ENCODE assay signal across 8 cellular contexts in the genomic region with DNA sequence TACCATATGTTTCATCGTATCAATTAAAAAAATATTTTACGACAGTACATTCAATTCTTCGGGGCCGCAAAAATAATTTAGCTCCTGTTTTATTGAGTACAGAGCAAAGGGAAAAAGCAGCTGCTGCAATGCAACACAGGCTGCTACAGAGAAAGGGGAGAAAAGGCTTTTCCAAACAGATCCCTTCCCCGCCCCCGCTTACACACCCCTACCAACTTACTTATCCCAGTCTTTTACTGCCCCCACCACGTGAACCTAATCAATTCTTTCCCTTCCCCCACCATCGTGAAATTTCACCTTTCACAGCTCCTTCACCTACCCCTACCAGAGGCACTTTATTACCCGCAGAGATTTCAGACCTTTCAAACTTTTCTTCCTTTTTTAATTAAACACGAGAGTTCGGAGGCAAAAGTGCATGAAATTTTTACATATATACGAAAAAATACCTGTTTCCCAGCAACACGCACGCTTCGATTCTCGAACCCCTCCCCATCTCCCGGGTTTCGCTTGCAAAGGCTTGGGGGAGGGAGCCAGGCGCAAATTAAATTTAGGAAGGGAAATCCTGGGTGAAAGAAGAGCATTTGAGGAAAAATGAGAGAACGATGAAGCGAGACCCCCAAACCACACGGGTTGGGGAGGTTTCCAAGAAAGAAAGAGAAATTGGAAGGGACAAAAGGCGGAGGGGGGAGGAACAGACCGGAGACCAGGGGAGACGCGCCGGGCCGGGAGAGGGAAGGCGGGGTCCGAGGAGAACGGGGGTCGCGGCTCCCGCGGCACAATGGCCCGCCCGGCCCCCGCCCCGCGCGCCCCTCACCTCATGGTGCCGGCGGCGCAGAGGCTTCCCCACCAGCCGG. TPM values are rescaled to one million over a fixed set of nuclear protein-coding genes. Genes with fewer than 3 reads are reported as not detected.
DNase-seq lines count a peak whose midpoint lies in the region; ATAC-seq and TF ChIP-seq lines count a peak whose summit lies in the region.

No MANE protein-coding gene starts in this region.

- no peaks in the 10 kb centered on the region; the same call in 1 of the 2 replicates for H3K27me3 Mint-ChIP-seq in H9 (ENCODE audit: low read depth)

- peak overlapping the region; percentile 80; the same call in 1 of the 2 replicates for H3K14ac ChIP-seq in H9 (ENCODE audit: insufficient read depth, low read length)

- H3K79me2 ChIP-seq in H9 (ENCODE audit: insufficient read depth, low read length) (peaks cover 46% of the 10 kb centered on the region; the same call in 1 of the 2 replicates), PC-3 (ENCODE audit: low read length) (peaks cover 69% of the 10 kb centered on the region)

- no peaks in the 10 kb centered on the region for H4K20me1 ChIP-seq in H9 (ENCODE audit: control insufficient read depth, insufficient read depth, insufficient read length)
- H4K20me1 ChIP-seq in PC-3 (ENCODE audit: low read length), result peaks cover 29% of the 10 kb centered on the region

- peak overlapping the region; percentile 78 for H3K18ac ChIP-seq in H9 (ENCODE audit: insufficient read length, low read depth, low read length)

- TF ChIP-seq CTCF in AG10803 (conservative IDR thresholded peaks at IDR 0.05; ENCODE audit: low read length) (no peak), H9 (conservative IDR thresholded peaks at IDR 0.05) (no peak), PC-3 (conservative IDR thresholded peaks at IDR 0.05; ENCODE audit: low read depth, low read length) (no peak)

- H2BK20ac ChIP-seq in H9 (ENCODE audit: low read depth, low read length, poor library complexity, severe bottlenecking), result no peak overlapping the region

- H3K27me3 ChIP-seq in H9 (ENCODE audit: insufficient read depth, low read length), result no peaks in the 10 kb centered on the region
- H3K27me3 ChIP-seq in PC-3 (ENCODE audit: low read length), result no peaks in the 10 kb centered on the region
- peaks cover 9% of the 10 kb centered on the region for H3K27me3 ChIP-seq in ectodermal cell (ENCODE audit: control insufficient read depth, insufficient read depth, low read length, poor library complexity, severe bottlenecking)
- H3K27me3 ChIP-seq in aorta (ENCODE audit: control insufficient read depth in 1 of 2, insufficient read depth in 2 of 2, low read length in 1 of 2), result no peaks in the 10 kb centered on the region

- H3K27ac ChIP-seq in H9 (ENCODE audit: insufficient read length, low read depth, low read length) (peak overlapping the region; percentile 22), PC-3 (ENCODE audit: low read length) (peak overlapping the region; percentile 46), ectodermal cell (ENCODE audit: insufficient read depth, low read depth, low read length, poor library complexity, severe bottlenecking) (peak overlapping the region; percentile 79), aorta (ENCODE audit: low read depth in 1 of 2, low read length in 2 of 2) (peak overlapping the region; percentile 94 to 99)

- no peak overlapping the region for H2BK5ac ChIP-seq in H9 (ENCODE audit: insufficient read length, low read length)

- POLR2A ChIA-PET in PC-3 (lab: Charles Lee; ENCODE audit: unreplicated experiment), result interaction anchor here (0.8 to 1.3 kb wide), 2 partner anchors 121 to 749 kb away, joined by 3 to 5 read pairs; no protein-coding TSS in a partner anchor

- H2AK5ac ChIP-seq in H9 (ENCODE audit: insufficient read length, low read length), result no peak overlapping the region

- H3K9me2 ChIP-seq in PC-3 (replicated peaks; ENCODE audit: low read length), result no peaks in the 10 kb centered on the region

- H3T11ph ChIP-seq in H9 (ENCODE audit: low read length), result no peak overlapping the region

- H3K4me3 ChIP-seq in AG10803 (ENCODE audit: low read length) (peak overlapping the region; percentile 83), PC-3 (ENCODE audit: low read length) (peak overlapping the region; percentile 98), ectodermal cell (ENCODE audit: insufficient read depth, low read depth, low read length) (peak overlapping the region; percentile 69), aorta (ENCODE audit: low read length in 2 of 2) (peak overlapping the region; percentile 100)

- peak overlapping the region; percentile 95 to 100 for H3K4me3 Mint-ChIP-seq in H9

- peaks cover 11% of the 10 kb centered on the region for H3F3A ChIP-seq in PC-3 (ENCODE audit: low read length, unreplicated experiment)

- ATAC-seq in PC-3 (no peak), aorta (ENCODE audit: low FRiP score) (peak; percentile 0), HG02840 (IDR thresholded peaks at IDR 0.05; ENCODE audit: low FRiP score, unreplicated experiment) (no peak)

- H3K36me3 Mint-ChIP-seq in H9 (ENCODE audit: insufficient read depth in 1 of 3, low read depth in 3 of 3), result peaks cover 5 to 30% (median 16%) of the 10 kb centered on the region in 3 experiments

- no peak overlapping the region; the same call in 1 of the 2 replicates for H3K4ac ChIP-seq in H9 (ENCODE audit: low read depth, low read length)

- H3K9ac ChIP-seq in H9 (ENCODE audit: extremely low read depth, insufficient read length, low read length), result peak overlapping the region; percentile 86
- peak overlapping the region; percentile 86 for H3K9ac ChIP-seq in PC-3 (ENCODE audit: low read length)

- DNase-seq in AG10803 (ENCODE audit: low read depth), result no peak
- DNase-seq in H9, result no peak
- peak; percentile 31 for DNase-seq in PC-3
- peak; percentile 63 for DNase-seq in midbrain (lab: John Stamatoyannopoulos, UW)
- DNase-seq in aorta, result peak in 1 of 2 donors; percentile 81
- no peak for DNase-seq in AG08395 (ENCODE audit: low spot score)

- H3K9me3 Mint-ChIP-seq in H9, result peaks cover 0 to 5% of the 10 kb centered on the region in 2 experiments; a peak in 1 of 5 replicates

- H2BK120ac ChIP-seq in H9 (ENCODE audit: low read depth, low read length, poor library complexity, severe bottlenecking), result no peak overlapping the region

- no CpG with 5 or more reads among the region's 45 CpGs for WGBS in H9 (ENCODE audit: extremely low coverage, insufficient read length, low lambda C conversion rate)
- WGBS in ectodermal cell, 2 experiments, result 0% methylated on average over 44 to 45 of the region's 45 CpGs
- WGBS in aorta, 2 donors, result 0 to 1% methylated on average over 23 to 45 of the region's 45 CpGs

- no peak overlapping the region for H2BK12ac ChIP-seq in H9 (ENCODE audit: insufficient read length, low read depth, low read length)

- CTCF ChIA-PET in PC-3 (lab: Charles Lee), result interaction anchor here (0.6 to 0.7 kb wide), 4 partner anchors 89 to 346 kb away, joined by 3 to 9 read pairs (median 4); no protein-coding TSS in a partner anchor

- no TSS peak for BruUV-seq in PC-3 (replicated peaks; lab: Mats Ljungman, UMichigan)

- no peak overlapping the region for H3K56ac ChIP-seq in H9 (ENCODE audit: insufficient read length, low read depth, low read length)

- H3K9me3 ChIP-seq in H9 (ENCODE audit: control insufficient read depth, low read depth, low read length) (no peaks in the 10 kb centered on the region), PC-3 (ENCODE audit: low read length) (no peaks in the 10 kb centered on the region), ectodermal cell (ENCODE audit: control insufficient read depth, low read length) (no peaks in the 10 kb centered on the region), aorta (ENCODE audit: control insufficient read depth, low read length) (no peaks in the 10 kb centered on the region)

- no peak overlapping the region for H3K23ac ChIP-seq in H9 (ENCODE audit: insufficient read length, low read depth, low read length)

- H4K5ac ChIP-seq in H9 (ENCODE audit: insufficient read length, low read depth, low read length), result no peak overlapping the region

- no peak overlapping the region for H4K91ac ChIP-seq in H9 (ENCODE audit: insufficient read length, low read depth, low read length)

- H3K36me3 ChIP-seq in PC-3 (ENCODE audit: low read depth, low read length) (no peaks in the 10 kb centered on the region), ectodermal cell (ENCODE audit: control insufficient read depth, insufficient read depth, low read length) (no peaks in the 10 kb centered on the region), aorta (ENCODE audit: control insufficient read depth in 1 of 2, insufficient read depth in 2 of 2, low read length in 1 of 2) (no peaks in the 10 kb centered on the region)

- peaks cover 3% of the 10 kb centered on the region for H3K23me2 ChIP-seq in H9 (ENCODE audit: insufficient read length, low read depth, low read length, poor library complexity, severe bottlenecking)

- intact Hi-C loops in PC-3 (cut with micrococcal nuclease), result loop anchor here (1.0 to 2.0 kb wide), 3 partner anchors 49 to 171 kb away; no protein-coding TSS in a partner anchor
- intact Hi-C loops in aorta (cut with DNase I), result loop anchor here (5.0 kb wide), 2 partner anchors 120 to 170 kb away; no protein-coding TSS in a partner anchor

- peak overlapping the region; percentile 99 for H3K27ac Mint-ChIP-seq in H9

- H3K4me2 ChIP-seq in H9 (ENCODE audit: insufficient read depth, insufficient read length, low read length) (peak overlapping the region; percentile 93), PC-3 (ENCODE audit: low read length) (peak overlapping the region; percentile 89)

- no peak overlapping the region for H2BK15ac ChIP-seq in H9 (ENCODE audit: low read depth, low read length)

- no peak overlapping the region for H2AFZ ChIP-seq in H9 (ENCODE audit: low read length)
- peak overlapping the region; percentile 25 for H2AFZ ChIP-seq in PC-3 (ENCODE audit: low read length)

- H3K79me1 ChIP-seq in H9 (ENCODE audit: insufficient read depth, low read depth, low read length, poor library complexity, severe bottlenecking), result no peaks in the 10 kb centered on the region

- H3K4me1 Mint-ChIP-seq in H9, result peaks cover 41 to 47% of the 10 kb centered on the region in 2 experiments

- H4K8ac ChIP-seq in H9 (replicated peaks; ENCODE audit: insufficient read length, low read depth, low read length), result no peak overlapping the region

- no peaks in the 10 kb centered on the region for H3K4me1 ChIP-seq in H9 (ENCODE audit: insufficient read depth, low read length)
- H3K4me1 ChIP-seq in PC-3 (ENCODE audit: insufficient read depth, low read length), result peaks cover 49% of the 10 kb centered on the region
- H3K4me1 ChIP-seq in ectodermal cell (ENCODE audit: control insufficient read depth, insufficient read depth, low read length), result peaks cover 9% of the 10 kb centered on the region
- peaks cover 0 to 4% of the 10 kb centered on the region in 2 donors for H3K4me1 ChIP-seq in aorta (ENCODE audit: control insufficient read depth in 1 of 2, insufficient read depth in 2 of 2, low read length in 2 of 2)

RNA-seq across cellular contexts. Expression of gene ENAH, which starts 0.8 kb away (rescaled TPM):
- total RNA-seq in H9 (2021) (284 and 285 TPM in 2 replicates), PC-3 (2014; rRNA removed) (96.6 and 101 TPM in 2 replicates), aorta (100 to 1,000 TPM; 148 to 415 TPM)
- 215 TPM for polyA plus RNA-seq in ectodermal cell (2013, experiment 1 of 4)
- 231 TPM for polyA plus RNA-seq in ectodermal cell (2013, experiment 2 of 4)
- polyA plus RNA-seq in ectodermal cell (2013, experiment 3 of 4), result 157 TPM
- 171 TPM for polyA plus RNA-seq in ectodermal cell (2013, experiment 4 of 4)
- 10 to 100 TPM; 47.3 to 82.1 TPM for polyA plus RNA-seq in aorta

Comparison
In these comparisons a context has a peak if more than half of its experiments do, and no peak if none do; other contexts are left out.
1. DNase-seq: peak in PC-3 (single experiment) and midbrain (single experiment); none in AG10803 (single experiment), H9 (single experiment) and AG08395 (single experiment).
2. H3K27ac ChIP-seq: peak in every context shown above with its lines; median percentile 96 in aorta; 79 in ectodermal cell; 46 in PC-3; 22 in H9.
3. Peak in every context shown above with its lines, with median percentiles within 50 percentile points of each other: H3K4me3 ChIP-seq.